Comparison of ENCODE assay signal across 1 cellular context in the genomic region with DNA sequence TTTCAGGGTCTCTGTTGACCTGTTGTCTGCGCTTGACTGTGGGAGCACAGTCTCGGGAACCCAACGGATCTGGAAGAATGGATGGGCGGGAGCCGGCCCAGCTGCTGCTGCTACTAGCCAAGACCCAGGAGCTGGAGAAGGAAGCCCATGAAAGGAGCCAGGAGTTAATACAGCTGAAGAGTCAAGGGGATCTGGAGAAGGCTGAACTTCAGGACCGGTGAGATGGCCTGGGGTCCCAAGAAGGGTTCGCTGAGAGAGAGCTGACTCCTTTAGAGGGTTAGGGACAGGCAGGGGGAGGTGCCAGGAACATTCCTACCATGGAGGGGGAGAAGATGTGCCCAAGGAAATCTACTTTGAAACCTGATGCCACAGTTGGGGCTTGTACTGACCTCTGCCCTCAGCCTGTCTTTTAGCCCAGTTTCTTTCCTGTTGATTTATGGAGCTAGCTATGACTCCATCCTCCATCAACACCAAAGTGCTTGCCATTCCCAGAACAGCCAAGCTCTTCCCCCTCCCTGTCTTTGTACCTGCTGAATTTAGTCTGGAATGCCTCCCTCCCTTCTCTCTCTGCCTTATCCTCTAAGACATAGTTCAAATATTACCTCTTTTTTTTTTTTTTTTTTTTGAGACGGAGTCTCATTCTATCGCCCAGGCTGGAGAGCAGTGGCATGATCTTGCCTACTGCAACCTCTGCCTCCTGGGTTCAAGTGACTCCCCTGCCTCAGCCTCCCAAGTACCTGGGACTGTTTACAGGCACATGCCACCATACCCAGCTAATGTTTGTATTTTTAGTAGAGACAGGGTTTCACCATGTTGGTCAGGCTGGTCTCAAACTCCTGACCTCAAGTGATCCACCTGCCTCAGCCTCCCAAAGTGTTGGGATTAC.
TF ChIP-seq lines count a peak whose summit lies in the region.

No MANE protein-coding gene starts in this region.

TF ChIP-seq in IMR-90, 13 proteins besides CTCF, POLR2A, EP300 and RAD21:
- TF ChIP-seq NFE2L2 (IDR thresholded peaks at IDR 0.05; ENCODE audit: low read depth, low read length) (no peak), RFX5 (IDR thresholded peaks at IDR 0.05; ENCODE audit: low read depth, low read length) (no peak), BHLHE40 (IDR thresholded peaks at IDR 0.05; ENCODE audit: low read depth, low read length) (no peak), FOS (IDR thresholded peaks at IDR 0.05; ENCODE audit: low read depth, low read length) (no peak), MAZ (IDR thresholded peaks at IDR 0.05; ENCODE audit: borderline replicate concordance, low read depth, low read length) (no peak), SMC3 (IDR thresholded peaks at IDR 0.05; ENCODE audit: low read depth, low read length) (no peak), ELK1 (IDR thresholded peaks at IDR 0.05; ENCODE audit: borderline replicate concordance, low read depth, low read length) (no peak), MAFK (IDR thresholded peaks at IDR 0.05; ENCODE audit: low read depth, low read length) (no peak)
